Comparison of ENCODE assay signal across 27 cellular contexts in genomic region chr2:218024871-218025270, GRCh38. TPM values are rescaled to one million over a fixed set of nuclear protein-coding genes. Genes with fewer than 3 reads are reported as not detected.
DNase-seq lines count a peak whose midpoint lies in the region; ATAC-seq and TF ChIP-seq lines count a peak whose summit lies in the region.
"Had no signal": no experiment of that assay in that cellular context is flagged by ENCODE, and none has a peak within 500 bp of the region (broad histone marks: within the 10 kb centered on the region; RNA-seq: fewer than 3 reads in every experiment).

No MANE protein-coding gene starts in this region.

- ATAC-seq in natural killer cell treated with Interleukin-12 subunit alpha and Interleukin-12 subunit beta and Interleukin-15 and Interleukin-18, amount 100 ng/mL, for 72 hours: no peak
- ATAC-seq in upper lobe of right lung: no peak

- no peaks in the 10 kb centered on the region for H3K27me3 ChIP-seq in upper lobe of right lung
- H3K27me3 ChIP-seq: BE2C, hepatocyte had no signal

- no peaks in the 10 kb centered on the region for H3K4me1 ChIP-seq in upper lobe of right lung

- no peak overlapping the region for H3K4me3 ChIP-seq in upper lobe of right lung
- H3K4me3 ChIP-seq: GM23338, hepatocyte had no signal

- H3K4me3 Mint-ChIP-seq in chondrocyte (ENCODE audit: unreplicated experiment): no peak overlapping the region
- H3K4me3 Mint-ChIP-seq in natural killer cell treated with Interleukin-12 subunit alpha and Interleukin-12 subunit beta and Interleukin-15 and Interleukin-18, amount 100 ng/mL, for 72 hours: no peak overlapping the region
- H3K4me3 Mint-ChIP-seq: GM23338, nephron progenitor cell, type B pancreatic cell had no signal

- DNase-seq in activated CD8-positive, alpha-beta memory T cell treated with anti-CD3 and anti-CD28 coated beads, Interleukin-2, amount 50 U/mL, for 48 hours: peak; percentile 39
- DNase-seq in activated CD8-positive, alpha-beta memory T cell treated with anti-CD3 and anti-CD28 coated beads for 24 hours: no peak
- DNase-seq in chondrocyte (ENCODE audit: low spot score): peak; percentile 35
- DNase-seq in natural killer cell treated with Interleukin-12 subunit alpha and Interleukin-12 subunit beta and Interleukin-15 and Interleukin-18, amount 100 ng/mL, for 72 hours (ENCODE audit: low spot score): peak; percentile 32
- DNase-seq in upper lobe of right lung: peak; percentile 40
- DNase-seq in activated T-cell treated with anti-CD3 and anti-CD28 coated beads, Interleukin-2, amount 50 U/mL, for 1 hour: no peak
- no peak for DNase-seq in NCI-H2107 treated with DMSO at 0.1 percent for 48 hours (lab: John Stamatoyannopoulos, UW; ENCODE audit: unreplicated experiment)
- DNase-seq in DMS153 (lab: John Stamatoyannopoulos, UW): no peak
- DNase-seq: activated gamma-delta T cell; COR-L47; DMS79; effector CD8-positive, alpha-beta T cell; foreskin fibroblast; GF-D8; KG1; MM.1S; NCI-H1417; NCI-H510A treated with DMSO at 0.1 percent for 48 hours; nephron progenitor cell; T-helper 2 cell had no signal

- no peaks in the 10 kb centered on the region for H3K36me3 Mint-ChIP-seq in chondrocyte (ENCODE audit: low read depth)
- H3K36me3 Mint-ChIP-seq in natural killer cell treated with Interleukin-12 subunit alpha and Interleukin-12 subunit beta and Interleukin-15 and Interleukin-18, amount 100 ng/mL, for 72 hours: no peaks in the 10 kb centered on the region
- H3K36me3 Mint-ChIP-seq: type B pancreatic cell had no signal

- no peaks in the 10 kb centered on the region for H3K9me3 ChIP-seq in upper lobe of right lung
- H3K9me3 ChIP-seq: BE2C had no signal

- intact Hi-C loops in upper lobe of right lung (cut with DNase I): no loop called here

- H3K36me3 ChIP-seq in upper lobe of right lung: no peaks in the 10 kb centered on the region
- H3K36me3 ChIP-seq: BE2C had no signal

- no peaks in the 10 kb centered on the region for H3K9me3 Mint-ChIP-seq in chondrocyte (ENCODE audit: low read depth)
- no peaks in the 10 kb centered on the region for H3K9me3 Mint-ChIP-seq in natural killer cell treated with Interleukin-12 subunit alpha and Interleukin-12 subunit beta and Interleukin-15 and Interleukin-18, amount 100 ng/mL, for 72 hours
- H3K9me3 Mint-ChIP-seq: GM23338, nephron progenitor cell, type B pancreatic cell had no signal

- H3K27ac ChIP-seq in upper lobe of right lung: no peak overlapping the region
- H3K27ac ChIP-seq: hepatocyte had no signal

- no peaks in the 10 kb centered on the region for H3K27me3 Mint-ChIP-seq in chondrocyte (ENCODE audit: low read depth)
- H3K27me3 Mint-ChIP-seq in natural killer cell treated with Interleukin-12 subunit alpha and Interleukin-12 subunit beta and Interleukin-15 and Interleukin-18, amount 100 ng/mL, for 72 hours: no peaks in the 10 kb centered on the region

- H3K4me1 Mint-ChIP-seq in chondrocyte (ENCODE audit: low read depth): peaks cover 33% of the 10 kb centered on the region
- no peaks in the 10 kb centered on the region for H3K4me1 Mint-ChIP-seq in natural killer cell treated with Interleukin-12 subunit alpha and Interleukin-12 subunit beta and Interleukin-15 and Interleukin-18, amount 100 ng/mL, for 72 hours (ENCODE audit: low read depth in 2 of 2)

- no peak overlapping the region for H3K27ac Mint-ChIP-seq in chondrocyte (ENCODE audit: unreplicated experiment)
- no peak overlapping the region for H3K27ac Mint-ChIP-seq in natural killer cell treated with Interleukin-12 subunit alpha and Interleukin-12 subunit beta and Interleukin-15 and Interleukin-18, amount 100 ng/mL, for 72 hours
- H3K27ac Mint-ChIP-seq: GM23338, nephron progenitor cell, type B pancreatic cell had no signal

- TF ChIP-seq CTCF in chondrocyte (IDR thresholded peaks at IDR 0.05) (no peak), upper lobe of right lung (IDR thresholded peaks at IDR 0.05) (no peak)

RNA-seq across cellular contexts. Expression of gene TNS1, which starts 22.1 kb away (rescaled TPM):
- total RNA-seq in chondrocyte: 227 to 272 TPM (median 249 TPM) in 3 replicates
- total RNA-seq in natural killer cell treated with Interleukin-12 subunit alpha and Interleukin-12 subunit beta and Interleukin-15 and Interleukin-18, amount 100 ng/mL, for 72 hours: 1 to 10 TPM in 1 of 2 donors, under 1 TPM in 1; 0.29 to 2.1 TPM
- 669 TPM for total RNA-seq in upper lobe of right lung

RNA-seq across cellular contexts. Expression of gene RUFY4, which starts 44.2 kb away (rescaled TPM):
- total RNA-seq in chondrocyte (not detected in 3 replicates), upper lobe of right lung (not detected)
- total RNA-seq in natural killer cell treated with Interleukin-12 subunit alpha and Interleukin-12 subunit beta and Interleukin-15 and Interleukin-18, amount 100 ng/mL, for 72 hours: under 1 TPM in 1 of 2 donors, not detected in 1; 0.86 TPM
- total RNA-seq: cerebellum, GM23338, HT1080, lower leg skin had no signal

Comparison
In these comparisons a context has a peak if more than half of its experiments do, and no peak if none do; other contexts are left out.
1. DNase-seq: peak in activated CD8-positive, alpha-beta memory T cell treated with anti-CD3 and anti-CD28 coated beads, Interleukin-2, amount 50 U/mL, for 48 hours (single experiment), chondrocyte (single experiment), natural killer cell treated with Interleukin-12 subunit alpha and Interleukin-12 subunit beta and Interleukin-15 and Interleukin-18, amount 100 ng/mL, for 72 hours (single experiment) and upper lobe of right lung (single experiment); none in activated CD8-positive, alpha-beta memory T cell treated with anti-CD3 and anti-CD28 coated beads for 24 hours (single experiment), activated T-cell treated with anti-CD3 and anti-CD28 coated beads, Interleukin-2, amount 50 U/mL, for 1 hour (single experiment), NCI-H2107 treated with DMSO at 0.1 percent for 48 hours (single experiment) and DMS153 (single experiment).
2. RNA of gene TNS1, which starts 22.1 kb away (total RNA-seq): 669 TPM in upper lobe of right lung (single experiment) and 227 to 272 TPM in chondrocyte; 0.29 to 2.1 TPM in natural killer cell treated with Interleukin-12 subunit alpha and Interleukin-12 subunit beta and Interleukin-15 and Interleukin-18, amount 100 ng/mL, for 72 hours; every median in the first group is over 10 times any median in the second.